Comparison of ENCODE assay signal across 14 cellular contexts in genomic region chr6:83593395-83593785, GRCh38.
DNase-seq lines count a peak whose midpoint lies in the region; ATAC-seq, FAIRE-seq and TF ChIP-seq lines count a peak whose summit lies in the region.
"Had no signal": no experiment of that assay in that cellular context is flagged by ENCODE, and none has a peak within 500 bp of the region (broad histone marks: within the 10 kb centered on the region; RNA-seq: fewer than 3 reads in every experiment).

No MANE protein-coding gene starts in this region.

- H3K4me1 ChIP-seq in A549 (no peaks in the 10 kb centered on the region), GM23338 (ENCODE audit: insufficient read depth) (peaks cover 7% of the 10 kb centered on the region; the same call in 1 of the 2 replicates), MM.1S (ENCODE audit: low read length) (0 out of 2 replicates have a peak, but pooled peaks cover 4% of the 10 kb centered on the region), K562 (replicated peaks in 1 of 2; ENCODE audit: control insufficient read depth in 2 of 2, insufficient read depth in 2 of 2, low read length in 2 of 2) (peaks cover 0 to 4% of the 10 kb centered on the region in 2 experiments; a peak in 1 of 5 replicates)
- H3K4me1 ChIP-seq: BE2C, HAP-1 had no signal

- H3K27me3 Mint-ChIP-seq in GM23338 (ENCODE audit: insufficient read depth, low read depth, poor library complexity): no peaks in the 10 kb centered on the region

- TF ChIP-seq EP300 in A549 (IDR thresholded peaks at IDR 0.05) (no peak), K562 (IDR thresholded peaks at IDR 0.05; ENCODE audit: low read length) (no peak)

- TF ChIP-seq RAD21 in A549 (conservative IDR thresholded peaks at IDR 0.05 in 1 of 2, IDR thresholded peaks at IDR 0.05 in 1 of 2) (no peak), K562 (CRISPR knock-in tag; conservative IDR thresholded peaks at IDR 0.05 in 1 of 2, IDR thresholded peaks at IDR 0.05 in 1 of 2) (no peak)

- H3K36me3 Mint-ChIP-seq in GM23338 (ENCODE audit: low read depth): peaks cover 2% of the 10 kb centered on the region; the same call in 1 of the 3 replicates
- H3K36me3 Mint-ChIP-seq: CD8-positive, alpha-beta T cell had no signal

- intact Hi-C loops in K562 (cut with micrococcal nuclease): loop anchor here (5.0 kb wide), 2 partner anchors 56 to 371 kb away; no protein-coding TSS in a partner anchor

- H3K27me3 ChIP-seq in GM23338 (ENCODE audit: insufficient read depth) (no peaks in the 10 kb centered on the region), MM.1S (replicated peaks; ENCODE audit: insufficient read depth, low read length) (no peaks in the 10 kb centered on the region), K562 (ENCODE audit: control insufficient read depth in 2 of 2, insufficient read depth in 2 of 2, low read length in 2 of 2) (peaks cover 2 to 5% of the 10 kb centered on the region in 2 experiments; a peak in 2 of 5 replicates)
- H3K27me3 ChIP-seq: BE2C had no signal

- H3K36me3 ChIP-seq in GM23338 (ENCODE audit: insufficient read depth) (no peaks in the 10 kb centered on the region), MM.1S (replicated peaks; ENCODE audit: insufficient read depth, low read length) (no peaks in the 10 kb centered on the region), K562 (ENCODE audit: control insufficient read depth, insufficient read depth, low read length) (no peaks in the 10 kb centered on the region)
- H3K36me3 ChIP-seq: HAP-1 had no signal

- TF ChIP-seq CTCF in A549 (IDR thresholded peaks at IDR 0.05): no peak
- no peak for TF ChIP-seq CTCF in GM23338 (conservative IDR thresholded peaks at IDR 0.05; ENCODE audit: low read depth in 2 of 2)
- no peak for TF ChIP-seq CTCF in MM.1S (IDR thresholded peaks at IDR 0.05; ENCODE audit: low read length)
- TF ChIP-seq CTCF in K562 (IDR thresholded peaks at IDR 0.05 in 2 of 3, conservative IDR thresholded peaks at IDR 0.05 in 1 of 3; ENCODE audit: insufficient read depth in 2 of 3, low read depth in 1 of 3, low read length in 3 of 3): no peak

- in situ Hi-C loops in K562 (cut with MboI): no loop called here

- DNase-seq in A549 (ENCODE audit: low read depth in 1 of 2, low spot score in 1 of 2) (no peak), GM23338 (ENCODE audit: low spot score) (no peak), MM.1S (no peak), K562 (ENCODE audit: extremely low read depth in 1 of 4, low spot score in 3 of 4) (no peak), NCI-H146 (lab: John Stamatoyannopoulos, UW) (no peak), SK-N-DZ (ENCODE audit: low spot score) (no peak), GM12892 (ENCODE audit: insufficient read length) (no peak)
- DNase-seq: CD8-positive, alpha-beta T cell; NCI-H1092 treated with DMSO at 0.1 percent for 48 hours; NCI-H2081 treated with DMSO at 0.1 percent for 48 hours; SHP77 treated with DMSO at 0.1 percent for 48 hours had no signal

- no peak overlapping the region for H3K4me3 ChIP-seq in A549
- H3K4me3 ChIP-seq in GM23338: no peak overlapping the region
- H3K4me3 ChIP-seq in MM.1S (ENCODE audit: low read length): no peak overlapping the region
- H3K4me3 ChIP-seq in K562: no peak overlapping the region
- H3K4me3 ChIP-seq: HAP-1 had no signal

- H3K27ac Mint-ChIP-seq in GM23338: no peak overlapping the region
- H3K27ac Mint-ChIP-seq: CD8-positive, alpha-beta T cell; T-helper 1 cell treated with Interleukin-12 subunit alpha and Interleukin-12 subunit beta and Interleukin-4 antibody, amounts not matched to agents 30 μg/mL and 1 μg/mL, for 36 hours had no signal

- H2AFZ ChIP-seq in GM23338 (peak overlapping the region; percentile 4; the same call in 1 of the 2 replicates), MM.1S (ENCODE audit: low read length) (peak overlapping the region; percentile 8), K562 (ENCODE audit: low read depth, low read length) (peak overlapping the region; percentile 49)

- peaks cover 3% of the 10 kb centered on the region; the same call in 2 of the 3 replicates for H3K9me3 Mint-ChIP-seq in GM23338
- H3K9me3 Mint-ChIP-seq: CD8-positive, alpha-beta T cell; T-helper 1 cell treated with Interleukin-12 subunit alpha and Interleukin-12 subunit beta and Interleukin-4 antibody, amounts not matched to agents 30 μg/mL and 1 μg/mL, for 36 hours had no signal

- CTCF ChIA-PET in A549 (lab: Yijun Ruan, JAX): interaction anchor here (0.8 kb wide), 1 partner anchor 22 kb away, joined by 3 read pairs; no protein-coding TSS in a partner anchor
- CTCF ChIA-PET in K562 (lab: Yijun Ruan, JAX; ENCODE audit: low intra/inter-chr PET ratio): no interaction called here

- H4K20me1 ChIP-seq in GM23338 (replicated peaks; ENCODE audit: insufficient read depth): no peaks in the 10 kb centered on the region
- H4K20me1 ChIP-seq in MM.1S (ENCODE audit: insufficient read depth, low read length): no peaks in the 10 kb centered on the region
- no peaks in the 10 kb centered on the region for H4K20me1 ChIP-seq in K562 (replicated peaks; ENCODE audit: control insufficient read depth, insufficient read depth, low read length)

- TF ChIP-seq POLR2A in A549 (IDR thresholded peaks at IDR 0.05; ENCODE audit: low read length) (no peak), K562 (conservative IDR thresholded peaks at IDR 0.05) (no peak), GM12892 (IDR thresholded peaks at IDR 0.05; ENCODE audit: low read depth, low read length) (no peak)

- H3K4me3 Mint-ChIP-seq in GM23338: no peak overlapping the region
- H3K4me3 Mint-ChIP-seq: CD8-positive, alpha-beta T cell; T-helper 1 cell treated with Interleukin-12 subunit alpha and Interleukin-12 subunit beta and Interleukin-4 antibody, amounts not matched to agents 30 μg/mL and 1 μg/mL, for 36 hours had no signal

- POLR2A ChIA-PET in A549 (lab: Yijun Ruan, JAX): no interaction called here
- POLR2A ChIA-PET in K562 (lab: Yijun Ruan, JAX): interaction anchor here (0.6 to 1.3 kb wide), 3 partner anchors 10 to 466 kb away, joined by 3 read pairs; no protein-coding TSS in a partner anchor

- ATAC-seq in A549 (no peak), GM23338 (0 out of 3 replicates have a peak, but pooled peaks have one; percentile 26), K562 (peak; percentile 51)
- ATAC-seq: CD8-positive, alpha-beta T cell had no signal

- no peaks in the 10 kb centered on the region for H3K9me1 ChIP-seq in K562 (ENCODE audit: control insufficient read depth, insufficient read depth, low read length)

- H3K9me3 ChIP-seq in A549 (no peaks in the 10 kb centered on the region), MM.1S (replicated peaks; ENCODE audit: insufficient read depth, low read length) (no peaks in the 10 kb centered on the region), K562 (replicated peaks; ENCODE audit: control insufficient read depth, insufficient read depth, low read depth, low read length) (no peaks in the 10 kb centered on the region)
- H3K9me3 ChIP-seq: BE2C, HAP-1 had no signal

- H3K79me2 ChIP-seq in GM23338 (replicated peaks; ENCODE audit: insufficient read depth): no peaks in the 10 kb centered on the region
- no peaks in the 10 kb centered on the region for H3K79me2 ChIP-seq in MM.1S (ENCODE audit: low read length)
- H3K79me2 ChIP-seq in K562 (ENCODE audit: control insufficient read depth, insufficient read depth, low read length): no peaks in the 10 kb centered on the region

- H3F3A ChIP-seq in GM23338 (replicated peaks; ENCODE audit: low read depth) (no peaks in the 10 kb centered on the region), MM.1S (ENCODE audit: insufficient read depth, low read length) (no peaks in the 10 kb centered on the region)

- H3K9ac ChIP-seq in MM.1S (ENCODE audit: low read length) (no peak overlapping the region), K562 (ENCODE audit: insufficient read depth in 1 of 2, low read depth in 2 of 2, low read length in 2 of 2) (peak overlapping the region in 1 of 2 experiments; percentile 74; a peak in 2 of 4 replicates)

- H3K4me1 Mint-ChIP-seq in GM23338: peaks cover 8% of the 10 kb centered on the region; the same call in 2 of the 3 replicates

- H3K4me2 ChIP-seq in A549 (peak overlapping the region; percentile 46; the same call in 1 of the 3 replicates), GM23338 (no peak overlapping the region), MM.1S (ENCODE audit: low read depth, low read length) (peak overlapping the region; percentile 49; the same call in 1 of the 2 replicates), K562 (ENCODE audit: insufficient read depth, low read length) (peak overlapping the region; percentile 58)

- H3K9me2 ChIP-seq in GM23338 (ENCODE audit: insufficient read depth) (no peaks in the 10 kb centered on the region), MM.1S (replicated peaks; ENCODE audit: insufficient read depth, low read length) (no peaks in the 10 kb centered on the region)

- H3K27ac ChIP-seq in A549 (no peak overlapping the region), GM23338 (ENCODE audit: low read depth) (no peak overlapping the region), MM.1S (ENCODE audit: low read length) (no peak overlapping the region), K562 (ENCODE audit: extremely low read depth, low read depth, low read length) (no peak overlapping the region)

- no TSS peak for BruUV-seq in K562 (replicated peaks; lab: Mats Ljungman, UMichigan)

- WGBS in A549 (ENCODE audit: missing lambda C conversion rate): 68% methylated on average over 9 of the region's 9 CpGs
- WGBS in K562 (ENCODE audit: insufficient coverage, low coverage, missing lambda C conversion rate): 1% methylated on average over 9 of the region's 9 CpGs

- FAIRE-seq in A549 (lab: Jason Lieb, UNC): no peak
- FAIRE-seq in K562 (lab: Jason Lieb, UNC): no peak
- FAIRE-seq in GM12892 (lab: Jason Lieb, UNC): no peak

TF ChIP-seq in A549, 52 proteins besides CTCF, POLR2A, EP300 and RAD21 (continues in another document):
- TF ChIP-seq NFE2L2 (conservative IDR thresholded peaks at IDR 0.05; ENCODE audit: low read length): no peak
- no peak for TF ChIP-seq ZFP36 (IDR thresholded peaks at IDR 0.05; ENCODE audit: borderline replicate concordance, partially characterized antibody)
- TF ChIP-seq CBX8 (IDR thresholded peaks at IDR 0.05): no peak
- TF ChIP-seq TFCP2L1 (CRISPR knock-in tag; IDR thresholded peaks at IDR 0.05): no peak
- no peak for TF ChIP-seq FOXS1 (CRISPR knock-in tag; IDR thresholded peaks at IDR 0.05)

TF ChIP-seq in K562, 482 proteins besides CTCF, POLR2A, EP300 and RAD21:
- no peak for TF ChIP-seq STAG1 (CRISPR knock-in tag; IDR thresholded peaks at IDR 0.05; ENCODE audit: borderline replicate concordance)
- TF ChIP-seq GABPA (tag; conservative IDR thresholded peaks at IDR 0.05; ENCODE audit: low read depth): no peak
- TF ChIP-seq ZNF431 (CRISPR knock-in tag; IDR thresholded peaks at IDR 0.05): no peak
- TF ChIP-seq POLR3A (IDR thresholded peaks at IDR 0.05; ENCODE audit: borderline replicate concordance, extremely low read depth, insufficient read depth, insufficient read length): no peak
- no peak for TF ChIP-seq NCOA4 (IDR thresholded peaks at IDR 0.05; ENCODE audit: partially characterized antibody)
- no peak for TF ChIP-seq CBX1 (IDR thresholded peaks at IDR 0.05; ENCODE audit: low read depth)

Comparison
In these comparisons a context has a peak if more than half of its experiments do, and no peak if none do; other contexts are left out.
1. ATAC-seq: peak in GM23338 (single experiment) and K562 (single experiment); none in A549 (0 of 2).
2. Peak in every context shown above with its lines, with median percentiles within 50 percentile points of each other: H2AFZ ChIP-seq.